Comparison of ENCODE assay signal across 1 cellular context in the genomic region with DNA sequence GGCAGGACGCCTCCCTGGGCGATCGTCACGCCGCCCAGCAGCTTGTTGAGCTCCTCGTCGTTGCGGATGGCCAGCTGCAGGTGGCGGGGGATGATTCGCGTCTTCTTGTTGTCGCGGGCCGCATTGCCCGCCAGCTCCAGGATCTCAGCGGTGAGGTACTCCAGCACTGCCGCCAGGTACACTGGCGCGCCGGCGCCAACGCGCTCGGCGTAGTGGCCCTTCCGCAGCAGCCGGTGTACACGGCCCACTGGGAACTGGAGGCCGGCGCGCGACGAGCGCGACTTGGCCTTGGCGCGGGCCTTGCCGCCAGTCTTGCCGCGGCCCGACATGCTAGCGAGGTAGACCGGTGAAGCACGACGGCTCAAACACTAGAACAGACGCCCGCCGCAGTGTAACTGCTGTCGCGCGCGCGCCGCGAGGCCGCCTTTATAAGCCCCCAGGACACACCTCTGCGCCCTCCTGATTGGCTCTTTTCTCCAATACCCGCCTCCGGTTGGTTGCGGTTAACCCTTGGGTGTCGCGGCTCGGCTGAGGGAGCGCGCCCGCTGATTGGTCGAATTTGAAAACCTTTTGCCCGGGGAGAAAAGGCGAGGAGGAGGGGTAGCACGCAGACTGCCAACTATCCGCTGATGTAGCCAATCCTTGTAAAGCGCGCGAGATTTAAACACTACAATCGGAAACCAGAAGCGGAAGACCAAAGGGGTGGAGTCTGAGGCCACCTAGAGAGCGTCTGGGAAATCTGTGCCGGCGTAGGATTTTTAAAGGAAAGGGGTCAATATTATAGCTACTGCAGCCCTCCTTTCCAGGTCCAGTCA.
A peak's percentile ranks its signal among the peaks of the same experiment; 100 is the strongest.
TF ChIP-seq lines count a peak whose summit lies in the region.

No MANE protein-coding gene starts in this region.

TF ChIP-seq in K562, 482 proteins besides CTCF, POLR2A, EP300 and RAD21 (continued from another document and continues in another):
- TF ChIP-seq IRF9 (tag; IDR thresholded peaks at IDR 0.05) (no peak), CBX5 (IDR thresholded peaks at IDR 0.05; ENCODE audit: borderline replicate concordance, low read depth) (no peak), CEBPG (CRISPR knock-in tag; IDR thresholded peaks at IDR 0.05) (no peak), CEBPG (tag; conservative IDR thresholded peaks at IDR 0.05 in 1 of 2, IDR thresholded peaks at IDR 0.05 in 1 of 2) (no peak), FOXM1 (IDR thresholded peaks at IDR 0.05; ENCODE audit: low read depth) (peak; percentile 99), FOXM1 (CRISPR knock-in tag; IDR thresholded peaks at IDR 0.05; ENCODE audit: low read depth) (peak; percentile 96), ZNF518B (CRISPR knock-in tag; IDR thresholded peaks at IDR 0.05) (no peak), NR0B1 (IDR thresholded peaks at IDR 0.05; ENCODE audit: partially characterized antibody) (no peak), THAP12 (CRISPR knock-in tag; IDR thresholded peaks at IDR 0.05) (peak; percentile 95), NFIX (CRISPR knock-in tag; IDR thresholded peaks at IDR 0.05; ENCODE audit: low read depth) (no peak), ZBED1 (IDR thresholded peaks at IDR 0.05) (peak; percentile 91), IFI16 (CRISPR knock-in tag; IDR thresholded peaks at IDR 0.05) (no peak), ZNF589 (CRISPR knock-in tag; IDR thresholded peaks at IDR 0.05; ENCODE audit: low read depth) (no peak), XRCC3 (IDR thresholded peaks at IDR 0.05) (no peak), ZNF274 (IDR thresholded peaks at IDR 0.05; ENCODE audit: borderline replicate concordance, low read depth, low read length) (no peak), MTA3 (IDR thresholded peaks at IDR 0.05; ENCODE audit: borderline replicate concordance) (peak; percentile 100), ZNF655 (CRISPR knock-in tag; IDR thresholded peaks at IDR 0.05) (no peak), BCOR (IDR thresholded peaks at IDR 0.05) (peak; percentile 74), ZNF696 (CRISPR knock-in tag; conservative IDR thresholded peaks at IDR 0.05) (no peak), ZKSCAN3 (CRISPR knock-in tag; IDR thresholded peaks at IDR 0.05) (no peak), BDP1 (IDR thresholded peaks at IDR 0.05; ENCODE audit: insufficient read depth, insufficient read length) (no peak), TAF15 (IDR thresholded peaks at IDR 0.05; ENCODE audit: low read depth, low read length) (no peak), DMBX1 (CRISPR knock-in tag; IDR thresholded peaks at IDR 0.05; ENCODE audit: borderline replicate concordance) (no peak)
- TF ChIP-seq, protein P1, sequence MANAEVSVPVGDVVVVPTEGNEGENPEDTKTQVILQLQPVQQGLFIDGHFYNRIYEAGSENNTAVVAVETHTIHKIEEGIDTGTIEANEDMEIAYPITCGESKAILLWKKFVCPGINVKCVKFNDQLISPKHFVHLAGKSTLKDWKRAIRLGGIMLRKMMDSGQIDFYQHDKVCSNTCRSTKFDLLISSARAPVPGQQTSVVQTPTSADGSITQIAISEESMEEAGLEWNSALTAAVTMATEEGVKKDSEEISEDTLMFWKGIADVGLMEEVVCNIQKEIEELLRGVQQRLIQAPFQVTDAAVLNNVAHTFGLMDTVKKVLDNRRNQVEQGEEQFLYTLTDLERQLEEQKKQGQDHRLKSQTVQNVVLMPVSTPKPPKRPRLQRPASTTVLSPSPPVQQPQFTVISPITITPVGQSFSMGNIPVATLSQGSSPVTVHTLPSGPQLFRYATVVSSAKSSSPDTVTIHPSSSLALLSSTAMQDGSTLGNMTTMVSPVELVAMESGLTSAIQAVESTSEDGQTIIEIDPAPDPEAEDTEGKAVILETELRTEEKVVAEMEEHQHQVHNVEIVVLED (CRISPR knock-in tag; IDR thresholded peaks at IDR 0.05), result peak; percentile 47; the same call in 1 of the 2 replicates
- TF ChIP-seq, protein P2, sequence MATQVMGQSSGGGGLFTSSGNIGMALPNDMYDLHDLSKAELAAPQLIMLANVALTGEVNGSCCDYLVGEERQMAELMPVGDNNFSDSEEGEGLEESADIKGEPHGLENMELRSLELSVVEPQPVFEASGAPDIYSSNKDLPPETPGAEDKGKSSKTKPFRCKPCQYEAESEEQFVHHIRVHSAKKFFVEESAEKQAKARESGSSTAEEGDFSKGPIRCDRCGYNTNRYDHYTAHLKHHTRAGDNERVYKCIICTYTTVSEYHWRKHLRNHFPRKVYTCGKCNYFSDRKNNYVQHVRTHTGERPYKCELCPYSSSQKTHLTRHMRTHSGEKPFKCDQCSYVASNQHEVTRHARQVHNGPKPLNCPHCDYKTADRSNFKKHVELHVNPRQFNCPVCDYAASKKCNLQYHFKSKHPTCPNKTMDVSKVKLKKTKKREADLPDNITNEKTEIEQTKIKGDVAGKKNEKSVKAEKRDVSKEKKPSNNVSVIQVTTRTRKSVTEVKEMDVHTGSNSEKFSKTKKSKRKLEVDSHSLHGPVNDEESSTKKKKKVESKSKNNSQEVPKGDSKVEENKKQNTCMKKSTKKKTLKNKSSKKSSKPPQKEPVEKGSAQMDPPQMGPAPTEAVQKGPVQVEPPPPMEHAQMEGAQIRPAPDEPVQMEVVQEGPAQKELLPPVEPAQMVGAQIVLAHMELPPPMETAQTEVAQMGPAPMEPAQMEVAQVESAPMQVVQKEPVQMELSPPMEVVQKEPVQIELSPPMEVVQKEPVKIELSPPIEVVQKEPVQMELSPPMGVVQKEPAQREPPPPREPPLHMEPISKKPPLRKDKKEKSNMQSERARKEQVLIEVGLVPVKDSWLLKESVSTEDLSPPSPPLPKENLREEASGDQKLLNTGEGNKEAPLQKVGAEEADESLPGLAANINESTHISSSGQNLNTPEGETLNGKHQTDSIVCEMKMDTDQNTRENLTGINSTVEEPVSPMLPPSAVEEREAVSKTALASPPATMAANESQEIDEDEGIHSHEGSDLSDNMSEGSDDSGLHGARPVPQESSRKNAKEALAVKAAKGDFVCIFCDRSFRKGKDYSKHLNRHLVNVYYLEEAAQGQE (CRISPR knock-in tag; IDR thresholded peaks at IDR 0.05; ENCODE audit: low read depth), result peak; percentile 70; the same call in 1 of the 2 replicates
- TF ChIP-seq, protein P3, sequence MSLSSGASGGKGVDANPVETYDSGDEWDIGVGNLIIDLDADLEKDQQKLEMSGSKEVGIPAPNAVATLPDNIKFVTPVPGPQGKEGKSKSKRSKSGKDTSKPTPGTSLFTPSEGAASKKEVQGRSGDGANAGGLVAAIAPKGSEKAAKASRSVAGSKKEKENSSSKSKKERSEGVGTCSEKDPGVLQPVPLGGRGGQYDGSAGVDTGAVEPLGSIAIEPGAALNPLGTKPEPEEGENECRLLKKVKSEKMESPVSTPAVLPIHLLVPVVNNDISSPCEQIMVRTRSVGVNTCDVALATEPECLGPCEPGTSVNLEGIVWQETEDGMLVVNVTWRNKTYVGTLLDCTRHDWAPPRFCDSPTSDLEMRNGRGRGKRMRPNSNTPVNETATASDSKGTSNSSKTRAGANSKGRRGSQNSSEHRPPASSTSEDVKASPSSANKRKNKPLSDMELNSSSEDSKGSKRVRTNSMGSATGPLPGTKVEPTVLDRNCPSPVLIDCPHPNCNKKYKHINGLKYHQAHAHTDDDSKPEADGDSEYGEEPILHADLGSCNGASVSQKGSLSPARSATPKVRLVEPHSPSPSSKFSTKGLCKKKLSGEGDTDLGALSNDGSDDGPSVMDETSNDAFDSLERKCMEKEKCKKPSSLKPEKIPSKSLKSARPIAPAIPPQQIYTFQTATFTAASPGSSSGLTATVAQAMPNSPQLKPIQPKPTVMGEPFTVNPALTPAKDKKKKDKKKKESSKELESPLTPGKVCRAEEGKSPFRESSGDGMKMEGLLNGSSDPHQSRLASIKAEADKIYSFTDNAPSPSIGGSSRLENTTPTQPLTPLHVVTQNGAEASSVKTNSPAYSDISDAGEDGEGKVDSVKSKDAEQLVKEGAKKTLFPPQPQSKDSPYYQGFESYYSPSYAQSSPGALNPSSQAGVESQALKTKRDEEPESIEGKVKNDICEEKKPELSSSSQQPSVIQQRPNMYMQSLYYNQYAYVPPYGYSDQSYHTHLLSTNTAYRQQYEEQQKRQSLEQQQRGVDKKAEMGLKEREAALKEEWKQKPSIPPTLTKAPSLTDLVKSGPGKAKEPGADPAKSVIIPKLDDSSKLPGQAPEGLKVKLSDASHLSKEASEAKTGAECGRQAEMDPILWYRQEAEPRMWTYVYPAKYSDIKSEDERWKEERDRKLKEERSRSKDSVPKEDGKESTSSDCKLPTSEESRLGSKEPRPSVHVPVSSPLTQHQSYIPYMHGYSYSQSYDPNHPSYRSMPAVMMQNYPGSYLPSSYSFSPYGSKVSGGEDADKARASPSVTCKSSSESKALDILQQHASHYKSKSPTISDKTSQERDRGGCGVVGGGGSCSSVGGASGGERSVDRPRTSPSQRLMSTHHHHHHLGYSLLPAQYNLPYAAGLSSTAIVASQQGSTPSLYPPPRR (CRISPR knock-in tag; IDR thresholded peaks at IDR 0.05; ENCODE audit: borderline replicate concordance), result peak; percentile 98; the same call in 1 of the 2 replicates
- TF ChIP-seq, protein P4, sequence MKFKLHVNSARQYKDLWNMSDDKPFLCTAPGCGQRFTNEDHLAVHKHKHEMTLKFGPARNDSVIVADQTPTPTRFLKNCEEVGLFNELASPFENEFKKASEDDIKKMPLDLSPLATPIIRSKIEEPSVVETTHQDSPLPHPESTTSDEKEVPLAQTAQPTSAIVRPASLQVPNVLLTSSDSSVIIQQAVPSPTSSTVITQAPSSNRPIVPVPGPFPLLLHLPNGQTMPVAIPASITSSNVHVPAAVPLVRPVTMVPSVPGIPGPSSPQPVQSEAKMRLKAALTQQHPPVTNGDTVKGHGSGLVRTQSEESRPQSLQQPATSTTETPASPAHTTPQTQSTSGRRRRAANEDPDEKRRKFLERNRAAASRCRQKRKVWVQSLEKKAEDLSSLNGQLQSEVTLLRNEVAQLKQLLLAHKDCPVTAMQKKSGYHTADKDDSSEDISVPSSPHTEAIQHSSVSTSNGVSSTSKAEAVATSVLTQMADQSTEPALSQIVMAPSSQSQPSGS (CRISPR knock-in tag; IDR thresholded peaks at IDR 0.05), result no peak
